Comparison of ENCODE assay signal across 16 cellular contexts in genomic region chr4:87493147-87493546, GRCh38. TPM values are rescaled to one million over a fixed set of nuclear protein-coding genes. Genes with fewer than 3 reads are reported as not detected.
"Had no signal": no experiment of that assay in that cellular context is flagged by ENCODE, and none has a peak within 500 bp of the region (broad histone marks: within the 10 kb centered on the region; RNA-seq: fewer than 3 reads in every experiment).

No MANE protein-coding gene starts in this region.

- H2AFZ ChIP-seq: neural progenitor cell had no signal

- H3K9me3 ChIP-seq: pancreas had no signal

- H3K4me1 ChIP-seq: neural progenitor cell had no signal

- H3K4me3 ChIP-seq: neural progenitor cell, pancreas had no signal

- H3K27me3 Mint-ChIP-seq: dendritic cell treated with granulocyte-macrophage colony-stimulating factor and Interleukin-4, amounts not matched to agents 40 ng/mL and 50 ng/mL, for 4 days; memory B cell; stimulated activated naive B cell treated with anti-CD40 and anti-IgM and Interleukin-4, amounts not matched to agents 10 μg/mL and 1 μg/mL and 100 μg/mL, for 72 hours had no signal

- ATAC-seq: stimulated activated naive B cell treated with anti-CD40 and anti-IgM and Interleukin-4, amounts not matched to agents 10 μg/mL and 1 μg/mL and 100 μg/mL, for 72 hours had no signal

- H3K4me2 ChIP-seq: neural progenitor cell had no signal

- H3K9me3 Mint-ChIP-seq: activated T-helper 1 cell treated with anti-CD3 and anti-CD28 coated beads, Interleukin-12 subunit alpha, Interleukin-12 subunit beta, Interleukin-2, Interleukin-4 antibody, amounts not matched to agents 30 ng/mL and 10 ng/mL and 1 ng/mL, durations not matched to agents 14 hours and 24 hours and 36 hours; immature natural killer cell; memory B cell had no signal

- H3K4me3 Mint-ChIP-seq: activated T-helper 1 cell treated with anti-CD3 and anti-CD28 coated beads, Interleukin-12 subunit alpha, Interleukin-12 subunit beta, Interleukin-2, Interleukin-4 antibody, amounts not matched to agents 30 ng/mL and 10 ng/mL and 1 ng/mL, durations not matched to agents 14 hours and 24 hours and 36 hours; dendritic cell treated with granulocyte-macrophage colony-stimulating factor and Interleukin-4, amounts not matched to agents 40 ng/mL and 50 ng/mL, for 4 days; endodermal cell; immature natural killer cell; memory B cell; neural progenitor cell; stimulated activated naive B cell treated with anti-CD40 and anti-IgM and Interleukin-4, amounts not matched to agents 10 μg/mL and 1 μg/mL and 100 μg/mL, for 72 hours had no signal

- H3K36me3 ChIP-seq: neural progenitor cell, pancreas had no signal

- H3K4me1 Mint-ChIP-seq: immature natural killer cell, neural progenitor cell had no signal

- H3K36me3 Mint-ChIP-seq: immature natural killer cell had no signal

- H3K27me3 ChIP-seq: neural progenitor cell, pancreas had no signal

- H3K27ac ChIP-seq: neural progenitor cell, pancreas had no signal

- DNase-seq: activated CD4-positive, alpha-beta T cell treated with anti-CD3 and anti-CD28 coated beads for 4 hours; activated naive CD4-positive, alpha-beta T cell; central memory CD4-positive, alpha-beta T cell; endodermal cell; erythroblast; immature natural killer cell; left cardiac atrium; pancreas; stimulated activated naive B cell treated with anti-CD40 and anti-IgM and Interleukin-4, amounts not matched to agents 10 μg/mL and 1 μg/mL and 100 μg/mL, for 72 hours; T-helper 9 cell had no signal

- H3K27ac Mint-ChIP-seq: activated T-helper 1 cell treated with anti-CD3 and anti-CD28 coated beads, Interleukin-12 subunit alpha, Interleukin-12 subunit beta, Interleukin-2, Interleukin-4 antibody, amounts not matched to agents 30 ng/mL and 10 ng/mL and 1 ng/mL, durations not matched to agents 14 hours and 24 hours and 36 hours; dendritic cell treated with granulocyte-macrophage colony-stimulating factor and Interleukin-4, amounts not matched to agents 40 ng/mL and 50 ng/mL, for 4 days; endodermal cell; immature natural killer cell; memory B cell; neural progenitor cell; stimulated activated naive B cell treated with anti-CD40 and anti-IgM and Interleukin-4, amounts not matched to agents 10 μg/mL and 1 μg/mL and 100 μg/mL, for 72 hours had no signal

- H3K9ac ChIP-seq: neural progenitor cell had no signal

RNA-seq across cellular contexts. Expression of gene SPARCL1, which starts 36.0 kb away (rescaled TPM):
- total RNA-seq: activated T-helper 1 cell treated with anti-CD3 and anti-CD28 coated beads, Interleukin-12 subunit alpha, Interleukin-12 subunit beta, Interleukin-2, Interleukin-4 antibody, amounts not matched to agents 30 ng/mL and 10 ng/mL and 1 ng/mL, durations not matched to agents 14 hours and 24 hours and 36 hours; fibroblast of villous mesenchyme; SK-MEL-5 had no signal
- polyA plus RNA-seq: immature natural killer cell had no signal
